In the genomic region with DNA sequence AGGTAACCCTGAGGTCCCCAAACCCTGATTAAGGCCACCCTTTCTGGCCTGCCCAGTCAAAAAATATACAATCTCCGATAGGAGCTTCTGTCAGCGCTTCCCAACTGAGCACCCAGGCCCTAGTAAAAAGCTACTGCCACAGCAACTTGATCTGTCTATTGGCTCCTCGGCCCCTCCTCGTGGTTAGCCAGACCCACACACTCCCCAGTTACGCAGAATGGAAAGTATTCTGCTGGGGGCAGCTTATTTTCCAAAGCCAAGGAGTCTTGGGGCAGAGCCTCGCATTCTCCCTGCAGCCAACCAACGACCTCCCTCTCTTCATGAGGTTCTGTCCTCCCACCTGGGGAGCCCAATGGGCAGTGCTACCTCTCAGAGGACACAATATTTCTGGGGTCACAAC, we compare ENCODE assay signal across 12 cellular contexts. TPM values are rescaled to one million over a fixed set of nuclear protein-coding genes. Genes with fewer than 3 reads are reported as not detected.
DNase-seq lines count a peak whose midpoint lies in the region; ATAC-seq and TF ChIP-seq lines count a peak whose summit lies in the region.
"Had no signal": no experiment of that assay in that cellular context is flagged by ENCODE, and none has a peak within 500 bp of the region (broad histone marks: within the 10 kb centered on the region; RNA-seq: fewer than 3 reads in every experiment).

No MANE protein-coding gene starts in this region.

- DNase-seq in heart right ventricle = no peak
- DNase-seq in Right ventricle myocardium inferior (ENCODE audit: missing footprints) = no peak
- DNase-seq in trophoblast cell = no peak
- no peak for DNase-seq in NCI-H774 (lab: John Stamatoyannopoulos, UW)
- no peak for DNase-seq in brain microvascular endothelial cell
- no peak for DNase-seq in COLO829 (ENCODE audit: low spot score)
- DNase-seq in activated CD4-positive, alpha-beta T cell treated with anti-CD3 and anti-CD28 coated beads, Interleukin-2, amount 50 U/mL, for 4 hours = no peak
- DNase-seq: activated CD4-positive, CD25-positive, alpha-beta regulatory T cell; activated naive CD4-positive, alpha-beta T cell treated with anti-CD3 and anti-CD28 coated beads, Interleukin-2, amount 50 U/mL, for 16 hours; Kasumi-1; SHP77 had no signal

- 66 to 74% methylated on average over 7 of the region's 7 CpGs for WGBS in heart right ventricle, 2 donors
- WGBS in gastroesophageal sphincter (ENCODE audit: low coverage in 1 of 2), 2 donors = 50 to 88% methylated on average over 1 to 3 of the region's 7 CpGs
- no CpG with 5 or more reads among the region's 7 CpGs for WGBS in trophoblast cell (ENCODE audit: extremely low coverage, insufficient coverage, insufficient read length)

- intact Hi-C loops in heart right ventricle (cut with DNase I) (no loop called here), Right ventricle myocardium inferior (cut with DNase I) (loop anchor here (2.0 kb wide), 1 partner anchor 32 kb away; a partner anchor contains a TSS)

- ATAC-seq in heart right ventricle = no peak
- ATAC-seq in Right ventricle myocardium inferior = no peak
- ATAC-seq in gastroesophageal sphincter = no peak

- H3K27me3 ChIP-seq in heart right ventricle (no peaks in the 10 kb centered on the region), gastroesophageal sphincter (no peaks in the 10 kb centered on the region), trophoblast cell (ENCODE audit: insufficient read depth, low read length) (no peaks in the 10 kb centered on the region), brain microvascular endothelial cell (replicated peaks) (no peaks in the 10 kb centered on the region)

- H3K79me1 ChIP-seq in trophoblast cell (ENCODE audit: low read length) = no peaks in the 10 kb centered on the region

- H3K36me3 ChIP-seq in heart right ventricle (no peaks in the 10 kb centered on the region), gastroesophageal sphincter (no peaks in the 10 kb centered on the region), trophoblast cell (ENCODE audit: control insufficient read depth in 1 of 2, insufficient read depth in 2 of 2, low read length in 2 of 2) (no peaks in the 10 kb centered on the region), brain microvascular endothelial cell (replicated peaks) (no peaks in the 10 kb centered on the region)

- no peak overlapping the region for H3K4me3 ChIP-seq in heart right ventricle
- no peak overlapping the region for H3K4me3 ChIP-seq in gastroesophageal sphincter
- H3K4me3 ChIP-seq in trophoblast cell (ENCODE audit: low read depth, low read length) = no peak overlapping the region
- H3K4me3 ChIP-seq in brain microvascular endothelial cell (ENCODE audit: low read depth, low read length) = no peak overlapping the region

- no peak for TF ChIP-seq POLR2A in gastroesophageal sphincter (IDR thresholded peaks at IDR 0.05)

- H3K4me1 ChIP-seq in heart right ventricle (peaks cover 40 to 86% (median 68%) of the 10 kb centered on the region in 9 donors), gastroesophageal sphincter (peaks cover 6 to 60% (median 36%) of the 10 kb centered on the region in 3 donors), trophoblast cell (ENCODE audit: control insufficient read depth in 1 of 2, insufficient read depth in 2 of 2, low read length in 2 of 2) (peaks cover 12 to 13% of the 10 kb centered on the region in 2 experiments)

- no peak overlapping the region for H3K23ac ChIP-seq in trophoblast cell (ENCODE audit: low read length)

- no peak overlapping the region for H3K4ac ChIP-seq in trophoblast cell (ENCODE audit: low read depth, low read length)

- no peak overlapping the region for H4K12ac ChIP-seq in trophoblast cell (ENCODE audit: low read depth, low read length)

- TF ChIP-seq CTCF in heart right ventricle (IDR thresholded peaks at IDR 0.05) = peak in 1 of 9 donors; percentile 15
- TF ChIP-seq CTCF in gastroesophageal sphincter (IDR thresholded peaks at IDR 0.05) = no peak
- TF ChIP-seq CTCF in brain microvascular endothelial cell (IDR thresholded peaks at IDR 0.05; ENCODE audit: low read depth, low read length, missing control alignments) = no peak

- H3K27ac ChIP-seq in heart right ventricle (peak overlapping the region; percentile 81 to 97 (median 94)), gastroesophageal sphincter (peak overlapping the region; percentile 80 to 94 (median 91)), trophoblast cell (ENCODE audit: low read depth, low read length) (no peak overlapping the region), brain microvascular endothelial cell (no peak overlapping the region)

- no peaks in the 10 kb centered on the region for H3K9me3 ChIP-seq in heart right ventricle
- H3K9me3 ChIP-seq in gastroesophageal sphincter = no peaks in the 10 kb centered on the region
- no peaks in the 10 kb centered on the region for H3K9me3 ChIP-seq in trophoblast cell (ENCODE audit: insufficient read depth, low read depth, low read length)

- no peak overlapping the region for H3K18ac ChIP-seq in trophoblast cell (ENCODE audit: low read length)

- H2BK120ac ChIP-seq in trophoblast cell (ENCODE audit: insufficient read depth, low read length, poor library complexity) = no peak overlapping the region

- TF ChIP-seq EP300 in gastroesophageal sphincter (IDR thresholded peaks at IDR 0.05) = no peak

- H3K9ac ChIP-seq in trophoblast cell (ENCODE audit: low read length) = no peak overlapping the region

- H3K4me2 ChIP-seq in trophoblast cell (ENCODE audit: low read length) = no peak overlapping the region

- H2BK5ac ChIP-seq in trophoblast cell (ENCODE audit: low read depth, low read length, poor library complexity) = no peak overlapping the region

- H3K14ac ChIP-seq in trophoblast cell (ENCODE audit: low read length) = no peak overlapping the region

- H2BK12ac ChIP-seq in trophoblast cell (ENCODE audit: low read length) = no peak overlapping the region

- H4K8ac ChIP-seq in trophoblast cell (ENCODE audit: low read depth, low read length) = no peak overlapping the region

- H2AFZ ChIP-seq in trophoblast cell (ENCODE audit: insufficient read depth, low read length, poor library complexity) = peak overlapping the region; percentile 31

- no peaks in the 10 kb centered on the region for H3K79me2 ChIP-seq in trophoblast cell (ENCODE audit: control insufficient read depth, insufficient read depth, low read length, poor library complexity)

- no peak overlapping the region for H4K91ac ChIP-seq in trophoblast cell (ENCODE audit: low read depth, low read length)

- H2AK5ac ChIP-seq in trophoblast cell (ENCODE audit: low read length) = no peak overlapping the region

- in situ Hi-C loops in brain microvascular endothelial cell (cut with HindIII; ENCODE audit: low pct_ligation_motif_present, low sequenced_read_pairs) = no loop called here

RNA-seq across cellular contexts. Expression of a gene that starts 32.1 kb away (rescaled TPM):
- total RNA-seq in heart right ventricle = 10 to 100 TPM; 10.1 to 19.6 (median 12.0) TPM
- 10 to 100 TPM in 1 of 2 donors, 1 to 10 TPM in 1; 5.7 to 10.9 TPM for polyA plus RNA-seq in heart right ventricle
- 10.8 TPM for total RNA-seq in Right ventricle myocardium inferior
- total RNA-seq in gastroesophageal sphincter = 10 to 100 TPM; 10.4 to 15.4 (median 12.6) TPM
- 4.6 and 4.8 TPM in 2 replicates for polyA plus RNA-seq in trophoblast cell (2013)

RNA-seq across cellular contexts. Expression of a gene that starts 51.8 kb away (rescaled TPM):
- total RNA-seq in heart right ventricle (10 to 100 TPM; 16.8 to 26.2 (median 21.6) TPM), Right ventricle myocardium inferior (17.1 TPM), gastroesophageal sphincter (10 to 100 TPM; 14.6 to 24.0 (median 18.3) TPM)
- polyA plus RNA-seq in heart right ventricle = 10 to 100 TPM; 13.4 to 37.5 TPM
- polyA plus RNA-seq in trophoblast cell (2013) = 6.0 and 6.4 TPM in 2 replicates

Comparison
In these comparisons a context has a peak if more than half of its experiments do, and no peak if none do; other contexts are left out.
1. H3K27ac ChIP-seq: peak in heart right ventricle (10 of 10) and gastroesophageal sphincter (4 of 4); none in trophoblast cell (single experiment) and brain microvascular endothelial cell (single experiment).